Comparison of ENCODE assay signal across 21 cellular contexts in the genomic region with DNA sequence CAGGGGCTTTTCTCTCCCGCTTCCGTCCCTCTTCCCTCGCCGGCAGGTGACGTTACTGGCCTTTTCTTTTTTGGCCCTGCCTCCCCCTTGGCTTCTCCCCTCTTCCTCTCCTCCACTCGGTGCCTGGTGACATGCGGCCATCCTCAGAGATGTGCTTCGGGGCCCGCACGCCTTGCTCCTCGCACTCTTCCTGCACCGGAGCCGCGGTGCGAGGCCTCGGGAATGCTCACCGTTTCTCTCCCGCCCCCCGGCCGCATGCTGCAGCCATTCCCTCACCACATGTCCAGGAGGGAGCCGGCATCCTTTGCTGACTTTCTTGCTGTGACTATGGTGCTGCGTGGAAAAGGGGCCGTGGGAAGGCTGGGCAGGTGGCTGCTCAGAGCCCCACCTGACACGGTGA. TPM values are rescaled to one million over a fixed set of nuclear protein-coding genes. Genes with fewer than 3 reads are reported as not detected.
A peak's percentile ranks its signal among the peaks of the same experiment; 100 is the strongest.
DNase-seq lines count a peak whose midpoint lies in the region; ATAC-seq and TF ChIP-seq lines count a peak whose summit lies in the region.
"Had no signal": no experiment of that assay in that cellular context is flagged by ENCODE, and none has a peak within 500 bp of the region (broad histone marks: within the 10 kb centered on the region; RNA-seq: fewer than 3 reads in every experiment).

No MANE protein-coding gene starts in this region.

- TF ChIP-seq POLR2A in sigmoid colon (IDR thresholded peaks at IDR 0.05) = no peak

- peaks cover under 1% of the 10 kb centered on the region for H3K79me1 ChIP-seq in neuronal stem cell (ENCODE audit: low read depth, low read length)

- peak overlapping the region; percentile 17 for H3K14ac ChIP-seq in neuronal stem cell (ENCODE audit: low read length)

- H4K8ac ChIP-seq in neuronal stem cell (ENCODE audit: low read depth, low read length) = no peak overlapping the region

- no peak overlapping the region for H4K91ac ChIP-seq in neuronal stem cell (ENCODE audit: low read depth, low read length, poor library complexity)

- H2AFZ ChIP-seq in neuronal stem cell (ENCODE audit: low read length) = no peak overlapping the region
- H2AFZ ChIP-seq: GM23248 had no signal

- TF ChIP-seq CTCF in sigmoid colon (IDR thresholded peaks at IDR 0.05) = no peak

- no peak overlapping the region for H2BK5ac ChIP-seq in neuronal stem cell (ENCODE audit: low read length)

- peak overlapping the region; percentile 47 for H3K23ac ChIP-seq in neuronal stem cell (ENCODE audit: low read depth, low read length, poor library complexity)

- no CpG with 5 or more reads among the region's 24 CpGs for WGBS in neuronal stem cell (ENCODE audit: extremely low coverage in 2 of 2, insufficient read length in 2 of 2, insufficient replicate concordance in 1 of 2), 2 donors
- WGBS in sigmoid colon, 2 donors = 95 to 98% methylated on average over 24 of the region's 24 CpGs
- WGBS in aorta, 2 donors = 95% methylated on average over 21 to 24 of the region's 24 CpGs

- peak overlapping the region; percentile 32 for H3K18ac ChIP-seq in neuronal stem cell (ENCODE audit: low read length)

- H2AK5ac ChIP-seq in neuronal stem cell (ENCODE audit: low read depth, low read length) = no peak overlapping the region

- no peaks in the 10 kb centered on the region for H3K27me3 ChIP-seq in neuronal stem cell (ENCODE audit: control insufficient read depth in 3 of 3, insufficient read depth in 3 of 3, low read depth in 1 of 3, low read length in 3 of 3)
- H3K27me3 ChIP-seq in sigmoid colon = no peaks in the 10 kb centered on the region
- no peaks in the 10 kb centered on the region for H3K27me3 ChIP-seq in aorta (ENCODE audit: control insufficient read depth in 1 of 2, insufficient read depth in 2 of 2, low read length in 1 of 2)
- H3K27me3 ChIP-seq: BE2C had no signal

- H2BK120ac ChIP-seq in neuronal stem cell (ENCODE audit: low read depth, low read length) = peak overlapping the region; percentile 63

- H3K36me3 ChIP-seq in neuronal stem cell (replicated peaks in 1 of 2; ENCODE audit: control insufficient read depth in 2 of 2, insufficient read depth in 2 of 2, low read length in 2 of 2) (peaks cover 50 to 76% of the 10 kb centered on the region in 2 donors), sigmoid colon (peaks cover 0 to 64% (median 17%) of the 10 kb centered on the region in 4 donors), aorta (ENCODE audit: control insufficient read depth in 1 of 2, insufficient read depth in 2 of 2, low read length in 1 of 2) (no peaks in the 10 kb centered on the region)
- H3K36me3 ChIP-seq: BLaER1 treated with 17β-estradiol and CSF1 and Interleukin-3, amounts not matched to agents 10 nM and 100 nM had no signal

- no peaks in the 10 kb centered on the region for H3K4me1 ChIP-seq in neuronal stem cell (ENCODE audit: control insufficient read depth in 2 of 2, insufficient read depth in 1 of 2, low read depth in 1 of 2, low read length in 2 of 2)
- peaks cover 0 to 15% (median 13%) of the 10 kb centered on the region in 4 donors for H3K4me1 ChIP-seq in sigmoid colon
- H3K4me1 ChIP-seq in aorta (ENCODE audit: control insufficient read depth in 1 of 2, insufficient read depth in 2 of 2, low read length in 2 of 2) = no peaks in the 10 kb centered on the region
- H3K4me1 ChIP-seq: BE2C had no signal

- H3K4me3 ChIP-seq in neuronal stem cell (ENCODE audit: low read length in 2 of 2) (no peak overlapping the region), sigmoid colon (no peak overlapping the region), aorta (ENCODE audit: low read length in 2 of 2) (no peak overlapping the region)
- H3K4me3 ChIP-seq: BLaER1 treated with 17β-estradiol and CSF1 and Interleukin-3, amounts not matched to agents 10 nM and 100 nM; GM12878; GM23248 had no signal

- no peak for ATAC-seq in aorta (ENCODE audit: low FRiP score)
- ATAC-seq in left ventricle myocardium superior = no peak
- ATAC-seq: GM12878, HCT116 had no signal

- H3K9me3 ChIP-seq in neuronal stem cell (replicated peaks in 1 of 2; ENCODE audit: control insufficient read depth in 2 of 2, insufficient read depth in 1 of 2, low read depth in 1 of 2, low read length in 2 of 2) (peaks cover 0 to 5% of the 10 kb centered on the region in 2 donors), sigmoid colon (no peaks in the 10 kb centered on the region), aorta (ENCODE audit: control insufficient read depth, low read length) (no peaks in the 10 kb centered on the region)
- H3K9me3 ChIP-seq: BE2C; BLaER1 treated with 17β-estradiol and CSF1 and Interleukin-3, amounts not matched to agents 10 nM and 100 nM had no signal

- peak overlapping the region; percentile 12 for H3K9ac ChIP-seq in neuronal stem cell (ENCODE audit: low read depth, low read length, poor library complexity)
- H3K9ac ChIP-seq: BLaER1 treated with 17β-estradiol and CSF1 and Interleukin-3, amounts not matched to agents 10 nM and 100 nM; GM23248 had no signal

- peak; percentile 45 for DNase-seq in activated effector memory CD4-positive, alpha-beta T cell treated with anti-CD3 and anti-CD28 coated beads, Interleukin-2, amount 50 U/mL, for 16 hours
- DNase-seq in activated effector memory CD4-positive, alpha-beta T cell treated with Interleukin-2 at 50 U/mL for 16 hours = no peak
- DNase-seq in neuronal stem cell (ENCODE audit: low spot score) (no peak), sigmoid colon (peak; percentile 59), aorta (peak; percentile 38 to 45), left ventricle myocardium superior (no peak), SW480 (ENCODE audit: low spot score) (no peak)
- no peak for DNase-seq in stimulated activated naive CD4-positive, alpha-beta T cell treated with Interleukin-2 at 50 U/mL for 16 hours (lab: John Stamatoyannopoulos, UW)
- DNase-seq: AML-193; BE2C; CD8-positive, alpha-beta memory T cell; DMS 273 treated with DMSO at 0.1 percent for 48 hours; DMS79; EL; GDM1; GM23248; H9 had no signal

- H3K4me2 ChIP-seq in neuronal stem cell (ENCODE audit: insufficient read depth, low read length, poor library complexity, severe bottlenecking) = no peak overlapping the region
- H3K4me2 ChIP-seq: BLaER1 treated with 17β-estradiol and CSF1 and Interleukin-3, amounts not matched to agents 10 nM and 100 nM had no signal

- no peak overlapping the region for H3K4ac ChIP-seq in neuronal stem cell (ENCODE audit: low read length)

- no peak overlapping the region for H2BK12ac ChIP-seq in neuronal stem cell (ENCODE audit: low read length)

- intact Hi-C loops in sigmoid colon (cut with DNase I) = no loop called here
- intact Hi-C loops in aorta (cut with DNase I) = no loop called here
- intact Hi-C loops in left ventricle myocardium superior (cut with micrococcal nuclease) = no loop called here

- H3K27ac ChIP-seq in neuronal stem cell (replicated peaks; ENCODE audit: low read length) (no peak overlapping the region), sigmoid colon (no peak overlapping the region), aorta (ENCODE audit: low read depth in 1 of 2, low read length in 2 of 2) (no peak overlapping the region)
- H3K27ac ChIP-seq: 22Rv1; BLaER1 treated with 17β-estradiol and CSF1 and Interleukin-3, amounts not matched to agents 10 nM and 100 nM; GM23248 had no signal

- no peak overlapping the region for H2BK15ac ChIP-seq in neuronal stem cell (ENCODE audit: low read length)

- no peak for TF ChIP-seq EP300 in sigmoid colon (IDR thresholded peaks at IDR 0.05)

RNA-seq across cellular contexts. Expression of a gene that starts 39.3 kb away (rescaled TPM):
- polyA plus RNA-seq in neuronal stem cell (2013, experiment 1 of 2) = 44.9 TPM
- polyA plus RNA-seq in neuronal stem cell (2013, experiment 2 of 2) = 45.6 TPM
- total RNA-seq in sigmoid colon = 100 to 1,000 TPM in 1 of 4 donors, 10 to 100 TPM in 3; 71.6 to 102 (median 83.2) TPM
- polyA plus RNA-seq in sigmoid colon = 100 to 1,000 TPM; 103 to 433 (median 184) TPM
- 10 to 100 TPM in 1 of 2 donors, 1 to 10 TPM in 1; 3.8 to 11.8 TPM for total RNA-seq in aorta
- polyA plus RNA-seq in aorta = 10 to 100 TPM in 1 of 2 donors, 1 to 10 TPM in 1; 2.6 to 16.2 TPM
- 4.1 TPM for total RNA-seq in left ventricle myocardium superior
- total RNA-seq: GM23248 had no signal
- polyA plus RNA-seq: GM23248 had no signal

Comparison
In these comparisons a context has a peak if more than half of its experiments do, and no peak if none do; other contexts are left out.
1. DNase-seq: peak in activated effector memory CD4-positive, alpha-beta T cell treated with anti-CD3 and anti-CD28 coated beads, Interleukin-2, amount 50 U/mL, for 16 hours (single experiment), sigmoid colon (single experiment) and aorta (2 of 2); none in activated effector memory CD4-positive, alpha-beta T cell treated with Interleukin-2 at 50 U/mL for 16 hours (single experiment), neuronal stem cell (single experiment), left ventricle myocardium superior (single experiment), stimulated activated naive CD4-positive, alpha-beta T cell treated with Interleukin-2 at 50 U/mL for 16 hours (single experiment) and SW480 (single experiment).
2. RNA of a gene that starts 39.3 kb away (total RNA-seq): 71.6 to 102 TPM in sigmoid colon; 3.8 to 11.8 TPM in aorta and 4.1 TPM in left ventricle myocardium superior (single experiment); every median in the first group is over 4 times any median in the second.